Comparison of ENCODE assay signal across 1 cellular context in the genomic region with DNA sequence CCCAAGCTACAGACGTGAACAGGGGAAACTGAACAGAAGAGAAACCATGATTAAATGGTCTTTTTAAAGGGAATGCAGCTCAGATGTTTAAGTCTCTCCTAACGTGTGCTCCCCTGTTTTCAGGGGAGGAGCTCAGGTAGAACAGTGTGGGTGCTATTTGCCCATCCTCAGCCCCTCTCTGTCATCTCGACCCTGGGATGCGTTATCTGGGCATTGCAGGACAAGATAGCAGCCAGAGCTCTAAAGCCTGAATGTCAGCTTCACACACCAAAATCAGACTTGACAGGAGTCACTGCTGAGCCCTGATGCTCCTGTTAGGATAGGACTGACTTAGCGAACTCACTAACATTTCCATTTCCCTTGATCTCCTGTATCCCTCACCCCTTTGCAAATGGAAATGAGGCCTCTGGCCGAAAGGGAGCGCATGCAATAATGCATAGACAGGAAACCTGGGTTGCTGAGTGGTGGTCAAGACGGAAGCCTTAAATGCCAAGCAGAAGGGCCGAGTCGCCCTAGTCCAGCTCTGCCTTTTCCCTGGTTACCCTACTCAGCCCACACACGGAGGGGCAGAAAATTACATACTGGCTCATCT.
TF ChIP-seq lines count a peak whose summit lies in the region.

No MANE protein-coding gene starts in this region.

TF ChIP-seq in GM23338, 12 proteins besides CTCF, POLR2A, EP300 and RAD21 (continued from another document):
- no peak for TF ChIP-seq ZNF462 (CRISPR knock-in tag; IDR thresholded peaks at IDR 0.05)
- TF ChIP-seq, protein P1, sequence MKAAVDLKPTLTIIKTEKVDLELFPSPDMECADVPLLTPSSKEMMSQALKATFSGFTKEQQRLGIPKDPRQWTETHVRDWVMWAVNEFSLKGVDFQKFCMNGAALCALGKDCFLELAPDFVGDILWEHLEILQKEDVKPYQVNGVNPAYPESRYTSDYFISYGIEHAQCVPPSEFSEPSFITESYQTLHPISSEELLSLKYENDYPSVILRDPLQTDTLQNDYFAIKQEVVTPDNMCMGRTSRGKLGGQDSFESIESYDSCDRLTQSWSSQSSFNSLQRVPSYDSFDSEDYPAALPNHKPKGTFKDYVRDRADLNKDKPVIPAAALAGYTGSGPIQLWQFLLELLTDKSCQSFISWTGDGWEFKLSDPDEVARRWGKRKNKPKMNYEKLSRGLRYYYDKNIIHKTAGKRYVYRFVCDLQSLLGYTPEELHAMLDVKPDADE (IDR thresholded peaks at IDR 0.05): no peak
- TF ChIP-seq REST (IDR thresholded peaks at IDR 0.05; ENCODE audit: unreplicated experiment): no peak
